Comparison of ENCODE assay signal across 18 cellular contexts in the genomic region with DNA sequence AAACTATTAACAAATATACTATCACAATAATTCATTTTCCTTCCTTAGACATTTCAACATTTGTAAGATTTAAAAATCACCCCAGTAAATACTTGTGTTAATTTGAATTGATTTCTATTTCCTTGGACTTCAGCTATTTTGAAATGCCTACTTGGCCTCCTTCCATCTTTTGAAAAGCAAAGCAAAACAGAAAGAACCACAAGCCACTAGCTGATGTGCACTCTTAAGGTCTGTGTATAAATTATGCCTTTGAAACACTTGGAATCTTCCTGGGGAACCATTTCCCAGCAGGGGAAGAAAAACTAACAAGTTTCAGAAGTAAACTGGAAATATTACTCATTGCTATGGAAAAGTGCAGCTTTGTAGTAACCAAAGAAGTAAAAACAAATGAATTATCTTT.
DNase-seq lines count a peak whose midpoint lies in the region; ATAC-seq and FAIRE-seq lines count a peak whose summit lies in the region.
"Had no signal": no experiment of that assay in that cellular context is flagged by ENCODE, and none has a peak within 500 bp of the region (broad histone marks: within the 10 kb centered on the region; RNA-seq: fewer than 3 reads in every experiment).

No MANE protein-coding gene starts in this region.

- no peak for FAIRE-seq in GM19239 (lab: Jason Lieb, UNC)

- no peak for ATAC-seq in GM19324 (IDR thresholded peaks at IDR 0.05; ENCODE audit: low FRiP score, unreplicated experiment)
- ATAC-seq: Panc1 had no signal

- H3K4me3 ChIP-seq in skeletal muscle cell (ENCODE audit: low read depth, low read length) = no peak overlapping the region
- H3K4me3 ChIP-seq: ovary, skin epidermis, suprapubic skin had no signal

- DNase-seq in EH (ENCODE audit: low read depth) (peak; percentile 71), astrocyte of the hippocampus (ENCODE audit: low read depth, low spot score) (peak; percentile 84), glomerular visceral epithelial cell (ENCODE audit: extremely low spot score) (peak; percentile 6), skeletal muscle cell (ENCODE audit: low read depth) (peak; percentile 47), GM19239 (ENCODE audit: insufficient read length, low spot score) (no peak), HuH-7 (ENCODE audit: low spot score) (no peak)
- DNase-seq in stimulated activated CD4-positive, alpha-beta T cell treated with anti-CD3 and anti-CD28 coated beads, Interleukin-12 subunit alpha, Interleukin-12 subunit beta, amount 100 ng/mL, for 4 hours = no peak
- DNase-seq: activated CD4-positive, CD25-positive, alpha-beta regulatory T cell treated with anti-CD3 and anti-CD28 coated beads, Interleukin-2, amount 50 U/mL, for 72 hours; Karpas-422; NCI-H1105 treated with DMSO at 0.1 percent for 48 hours; ovary; SK-N-SH; stimulated activated CD4-positive, alpha-beta T cell treated with anti-CD3 and anti-CD28 coated beads, Interleukin-4, amount 100 ng/mL, for 24 hours; T-helper 9 cell had no signal

Comparison
In these comparisons a context has a peak if more than half of its experiments do, and no peak if none do; other contexts are left out.
1. DNase-seq: peak in EH (single experiment), astrocyte of the hippocampus (single experiment), glomerular visceral epithelial cell (single experiment) and skeletal muscle cell (single experiment); none in stimulated activated CD4-positive, alpha-beta T cell treated with anti-CD3 and anti-CD28 coated beads, Interleukin-12 subunit alpha, Interleukin-12 subunit beta, amount 100 ng/mL, for 4 hours (single experiment), GM19239 (single experiment) and HuH-7 (single experiment).